Comparison of ENCODE assay signal across 12 cellular contexts in the genomic region with DNA sequence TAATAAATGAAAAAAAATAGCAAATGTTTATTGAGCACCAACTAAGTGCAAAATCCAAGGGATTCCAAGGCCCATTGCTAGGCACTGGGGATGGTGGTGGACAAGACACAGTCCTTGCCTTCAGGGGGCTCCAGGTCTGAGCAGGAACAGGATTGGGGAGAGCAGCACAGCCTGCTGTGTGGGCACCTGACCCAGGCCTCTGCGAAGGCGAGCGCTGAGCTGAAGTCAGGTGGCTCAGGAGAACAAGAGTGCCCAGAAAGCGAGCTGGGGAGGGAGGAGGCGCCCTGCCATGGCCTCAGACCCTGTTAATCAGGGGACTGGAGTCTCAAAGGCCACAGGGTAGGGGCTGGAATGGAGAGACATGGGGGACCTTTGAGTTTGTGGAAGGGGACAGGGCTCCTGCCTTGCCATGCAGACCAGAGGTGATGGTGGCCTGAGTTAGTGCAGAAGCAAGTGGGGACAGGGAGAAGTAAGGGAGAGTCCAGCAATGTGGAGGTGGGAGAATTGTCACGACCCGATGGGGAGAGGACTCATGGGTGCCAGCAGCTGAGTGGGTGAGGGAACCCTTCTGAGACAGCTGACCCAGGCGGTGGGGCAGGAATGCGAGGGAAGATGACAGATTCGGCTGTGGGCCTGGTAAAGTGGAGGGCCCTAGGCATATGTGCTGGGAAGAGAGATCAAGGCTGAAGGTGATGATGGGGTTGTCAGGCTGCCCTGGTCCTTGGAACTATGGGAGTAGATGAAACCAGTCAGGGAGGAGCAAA. TPM values are rescaled to one million over a fixed set of nuclear protein-coding genes. Genes with fewer than 3 reads are reported as not detected.
DNase-seq lines count a peak whose midpoint lies in the region; ATAC-seq and TF ChIP-seq lines count a peak whose summit lies in the region.
"Had no signal": no experiment of that assay in that cellular context is flagged by ENCODE, and none has a peak within 500 bp of the region (broad histone marks: within the 10 kb centered on the region; RNA-seq: fewer than 3 reads in every experiment).

No MANE protein-coding gene starts in this region.

- 94% methylated on average over 10 of the region's 10 CpGs for WGBS in GM23248 (ENCODE audit: low coverage in 1 of 2, low lambda C conversion rate in 2 of 2, missing lambda C conversion rate in 2 of 2), 2 experiments

- intact Hi-C loops in activated T-helper 1 cell treated with anti-CD3 and anti-CD28 coated beads, Interleukin-12 subunit alpha, Interleukin-12 subunit beta, Interleukin-2, Interleukin-4 antibody, amounts not matched to agents 30 ng/mL and 10 ng/mL and 1 ng/mL, durations not matched to agents 14 hours and 24 hours and 36 hours (cut with micrococcal nuclease): no loop called here

- H3K4me1 ChIP-seq in BLaER1 treated with 17β-estradiol and CSF1 and Interleukin-3, amounts not matched to agents 10 nM and 100 nM: peaks cover 89 to 91% (median 90%) of the 10 kb centered on the region in 10 experiments
- H3K4me1 ChIP-seq in DOHH2 (ENCODE audit: control insufficient read depth, low read length): peaks cover 87% of the 10 kb centered on the region
- H3K4me1 ChIP-seq in foreskin keratinocyte: no peaks in the 10 kb centered on the region
- H3K4me1 ChIP-seq in GM23248 (ENCODE audit: insufficient read depth): no peaks in the 10 kb centered on the region

- no peaks in the 10 kb centered on the region for H3K9me3 Mint-ChIP-seq in activated T-helper 1 cell treated with anti-CD3 and anti-CD28 coated beads, Interleukin-12 subunit alpha, Interleukin-12 subunit beta, Interleukin-2, Interleukin-4 antibody, amounts not matched to agents 30 ng/mL and 10 ng/mL and 1 ng/mL, durations not matched to agents 14 hours and 24 hours and 36 hours
- H3K9me3 Mint-ChIP-seq in naive B cell: peaks cover 0 to 4% (median 0%) of the 10 kb centered on the region in 7 donors

- peak overlapping the region; percentile 71 to 98 (median 94) for H3K4me2 ChIP-seq in BLaER1 treated with 17β-estradiol and CSF1 and Interleukin-3, amounts not matched to agents 10 nM and 100 nM
- no peak overlapping the region; the same call in 1 of the 2 replicates for H3K4me2 ChIP-seq in DOHH2 (ENCODE audit: low read length)
- H3K4me2 ChIP-seq in GM23248 (ENCODE audit: unreplicated experiment): no peak overlapping the region

- H2AFZ ChIP-seq in GM23248: no peak overlapping the region

- TF ChIP-seq CTCF in DOHH2 (IDR thresholded peaks at IDR 0.05; ENCODE audit: low read depth, low read length, poor library complexity, severe bottlenecking): no peak
- no peak for TF ChIP-seq CTCF in foreskin keratinocyte (conservative IDR thresholded peaks at IDR 0.05)

- no peak overlapping the region for H3K4me3 Mint-ChIP-seq in activated T-helper 1 cell treated with anti-CD3 and anti-CD28 coated beads, Interleukin-12 subunit alpha, Interleukin-12 subunit beta, Interleukin-2, Interleukin-4 antibody, amounts not matched to agents 30 ng/mL and 10 ng/mL and 1 ng/mL, durations not matched to agents 14 hours and 24 hours and 36 hours
- H3K4me3 Mint-ChIP-seq in naive B cell: peak overlapping the region; percentile 25 to 79 (median 72)

- no peaks in the 10 kb centered on the region for H3K27me3 Mint-ChIP-seq in activated T-helper 1 cell treated with anti-CD3 and anti-CD28 coated beads, Interleukin-12 subunit alpha, Interleukin-12 subunit beta, Interleukin-2, Interleukin-4 antibody, amounts not matched to agents 30 ng/mL and 10 ng/mL and 1 ng/mL, durations not matched to agents 14 hours and 24 hours and 36 hours (ENCODE audit: insufficient read depth)
- no peaks in the 10 kb centered on the region for H3K27me3 Mint-ChIP-seq in naive B cell

- no peaks in the 10 kb centered on the region for H3K9me2 ChIP-seq in DOHH2 (replicated peaks; ENCODE audit: control insufficient read depth, low read length)
- H3K9me2 ChIP-seq in GM23248 (ENCODE audit: insufficient read depth): no peaks in the 10 kb centered on the region

- H3K4me3 ChIP-seq in BLaER1 treated with 17β-estradiol and CSF1 and Interleukin-3, amounts not matched to agents 10 nM and 100 nM: no peak overlapping the region
- no peak overlapping the region for H3K4me3 ChIP-seq in DOHH2 (ENCODE audit: low read length)
- no peak overlapping the region for H3K4me3 ChIP-seq in GM23248

- DNase-seq in activated T-helper 1 cell treated with anti-CD3 and anti-CD28 coated beads, Interleukin-12 subunit alpha, Interleukin-12 subunit beta, Interleukin-2, Interleukin-4 antibody, amounts not matched to agents 30 ng/mL and 10 ng/mL and 1 ng/mL, durations not matched to agents 14 hours and 24 hours and 36 hours (ENCODE audit: low spot score): no peak
- no peak for DNase-seq in naive B cell
- DNase-seq in nucleus accumbens (lab: John Stamatoyannopoulos, UW): no peak
- no peak for DNase-seq in foreskin keratinocyte
- no peak for DNase-seq in GM23248
- no peak for DNase-seq in stimulated activated CD4-positive, alpha-beta T cell treated with anti-CD3 and anti-CD28 coated beads, Interleukin-2, amount 100 ng/mL, for 24 hours
- DNase-seq: GDM1, NCI-H1092 treated with DMSO at 0.1 percent for 48 hours, right cardiac atrium had no signal

- H4K20me1 ChIP-seq in BLaER1 treated with 17β-estradiol and CSF1 and Interleukin-3, amounts not matched to agents 10 nM and 100 nM: peaks cover 0 to 3% (median 0%) of the 10 kb centered on the region in 11 experiments; a peak in 3 of 22 replicates
- no peaks in the 10 kb centered on the region for H4K20me1 ChIP-seq in DOHH2 (ENCODE audit: control insufficient read depth, insufficient read depth, low read depth, low read length)
- H4K20me1 ChIP-seq in GM23248 (ENCODE audit: insufficient read depth): no peaks in the 10 kb centered on the region

- ATAC-seq in naive B cell (ENCODE audit: low read depth in 2 of 2) (no peak), foreskin keratinocyte (no peak)
- ATAC-seq: Panc1, right cardiac atrium had no signal

- H3K27ac ChIP-seq in BLaER1 treated with 17β-estradiol and CSF1 and Interleukin-3, amounts not matched to agents 10 nM and 100 nM: peak overlapping the region; percentile 47 to 99 (median 95); a peak in 21 of 22 replicates
- H3K27ac ChIP-seq in DOHH2 (ENCODE audit: low read depth, low read length) (peak overlapping the region; percentile 94), foreskin keratinocyte (no peak overlapping the region), GM23248 (no peak overlapping the region)

- H3K36me3 Mint-ChIP-seq in activated T-helper 1 cell treated with anti-CD3 and anti-CD28 coated beads, Interleukin-12 subunit alpha, Interleukin-12 subunit beta, Interleukin-2, Interleukin-4 antibody, amounts not matched to agents 30 ng/mL and 10 ng/mL and 1 ng/mL, durations not matched to agents 14 hours and 24 hours and 36 hours (ENCODE audit: low read depth): peaks cover 23% of the 10 kb centered on the region
- H3K36me3 Mint-ChIP-seq in naive B cell: no peaks in the 10 kb centered on the region

- H3F3A ChIP-seq in DOHH2 (ENCODE audit: control insufficient read depth, insufficient read depth): peaks cover 48% of the 10 kb centered on the region
- H3F3A ChIP-seq in GM23248 (ENCODE audit: insufficient read depth): peaks cover 25% of the 10 kb centered on the region

- H3K9ac ChIP-seq in BLaER1 treated with 17β-estradiol and CSF1 and Interleukin-3, amounts not matched to agents 10 nM and 100 nM: peak overlapping the region in 8 of 11 experiments; percentile 43 to 98 (median 94); a peak in 16 of 22 replicates
- H3K9ac ChIP-seq in GM23248: no peak overlapping the region

- H3K27ac Mint-ChIP-seq in activated T-helper 1 cell treated with anti-CD3 and anti-CD28 coated beads, Interleukin-12 subunit alpha, Interleukin-12 subunit beta, Interleukin-2, Interleukin-4 antibody, amounts not matched to agents 30 ng/mL and 10 ng/mL and 1 ng/mL, durations not matched to agents 14 hours and 24 hours and 36 hours: peak overlapping the region; percentile 76
- peak overlapping the region; percentile 2 to 100 (median 96) for H3K27ac Mint-ChIP-seq in naive B cell

- in situ Hi-C loops in GM23248 (cut with MboI): no loop called here

- H3K9me3 ChIP-seq in BLaER1 treated with 17β-estradiol and CSF1 and Interleukin-3, amounts not matched to agents 10 nM and 100 nM (replicated peaks in 1 of 11): no peaks in the 10 kb centered on the region
- H3K9me3 ChIP-seq in DOHH2 (ENCODE audit: control insufficient read depth, insufficient read depth, low read length): no peaks in the 10 kb centered on the region
- no peaks in the 10 kb centered on the region for H3K9me3 ChIP-seq in GM23248 (ENCODE audit: low read depth)

- H3K36me3 ChIP-seq in BLaER1 treated with 17β-estradiol and CSF1 and Interleukin-3, amounts not matched to agents 10 nM and 100 nM: peaks cover 0 to 18% (median 7%) of the 10 kb centered on the region in 11 experiments; a peak in 10 of 22 replicates
- H3K36me3 ChIP-seq in DOHH2 (ENCODE audit: control insufficient read depth, low read length) (peaks cover 49% of the 10 kb centered on the region), GM23248 (ENCODE audit: low read depth) (no peaks in the 10 kb centered on the region; the same call in 1 of the 2 replicates)

- no peaks in the 10 kb centered on the region for H3K27me3 ChIP-seq in BLaER1 treated with 17β-estradiol and CSF1 and Interleukin-3, amounts not matched to agents 10 nM and 100 nM
- H3K27me3 ChIP-seq in DOHH2 (ENCODE audit: control insufficient read depth, low read length): no peaks in the 10 kb centered on the region
- no peaks in the 10 kb centered on the region for H3K27me3 ChIP-seq in foreskin keratinocyte
- H3K27me3 ChIP-seq in GM23248 (replicated peaks; ENCODE audit: insufficient read depth): no peaks in the 10 kb centered on the region

- H3K79me2 ChIP-seq in DOHH2 (ENCODE audit: control insufficient read depth, low read length) (peaks cover 31% of the 10 kb centered on the region), GM23248 (ENCODE audit: insufficient read depth) (peaks cover 7% of the 10 kb centered on the region)

- H3K4me1 Mint-ChIP-seq in activated T-helper 1 cell treated with anti-CD3 and anti-CD28 coated beads, Interleukin-12 subunit alpha, Interleukin-12 subunit beta, Interleukin-2, Interleukin-4 antibody, amounts not matched to agents 30 ng/mL and 10 ng/mL and 1 ng/mL, durations not matched to agents 14 hours and 24 hours and 36 hours (ENCODE audit: low read depth): peaks cover 75% of the 10 kb centered on the region
- peaks cover 52 to 90% (median 70%) of the 10 kb centered on the region in 3 donors for H3K4me1 Mint-ChIP-seq in naive B cell

RNA-seq across cellular contexts. Expression of gene ORAI2, which starts 4.1 kb away (rescaled TPM):
- total RNA-seq in activated T-helper 1 cell treated with anti-CD3 and anti-CD28 coated beads, Interleukin-12 subunit alpha, Interleukin-12 subunit beta, Interleukin-2, Interleukin-4 antibody, amounts not matched to agents 30 ng/mL and 10 ng/mL and 1 ng/mL, durations not matched to agents 14 hours and 24 hours and 36 hours: 55.2 and 59.9 TPM in 2 replicates
- 100 to 1,000 TPM; 236 to 340 (median 260) TPM for polyA plus RNA-seq in naive B cell (ENCODE audit: low read depth in 6 of 6)
- total RNA-seq in foreskin keratinocyte: 5.6 and 7.5 TPM in 2 replicates
- polyA plus RNA-seq in foreskin keratinocyte: 3.1 and 3.8 TPM in 2 replicates
- 42.2 and 47.6 TPM in 2 replicates for total RNA-seq in GM23248 (2014; rRNA removed; shearing (Covaris generic))
- polyA plus RNA-seq in GM23248 (2016; fragmentation: Nextera tagmentation; extraction: Ambion mirVana): 30.3 and 32.6 TPM in 2 replicates

RNA-seq across cellular contexts. Expression of gene PRKRIP1, which starts 33.2 kb away (rescaled TPM):
- 25.7 and 28.3 TPM in 2 replicates for total RNA-seq in activated T-helper 1 cell treated with anti-CD3 and anti-CD28 coated beads, Interleukin-12 subunit alpha, Interleukin-12 subunit beta, Interleukin-2, Interleukin-4 antibody, amounts not matched to agents 30 ng/mL and 10 ng/mL and 1 ng/mL, durations not matched to agents 14 hours and 24 hours and 36 hours
- polyA plus RNA-seq in naive B cell (ENCODE audit: low read depth in 6 of 6): 10 to 100 TPM; 13.1 to 28.6 (median 17.4) TPM
- 14.2 and 14.5 TPM in 2 replicates for total RNA-seq in foreskin keratinocyte
- 18.5 and 18.8 TPM in 2 replicates for polyA plus RNA-seq in foreskin keratinocyte
- total RNA-seq in GM23248 (2014; rRNA removed; shearing (Covaris generic)): 14.8 and 17.3 TPM in 2 replicates
- 19.1 and 20.3 TPM in 2 replicates for polyA plus RNA-seq in GM23248 (2016; fragmentation: Nextera tagmentation; extraction: Ambion mirVana)

RNA-seq across cellular contexts. Expression of gene ALKBH4, which starts 35.3 kb away (rescaled TPM):
- 10.7 and 11.2 TPM in 2 replicates for total RNA-seq in activated T-helper 1 cell treated with anti-CD3 and anti-CD28 coated beads, Interleukin-12 subunit alpha, Interleukin-12 subunit beta, Interleukin-2, Interleukin-4 antibody, amounts not matched to agents 30 ng/mL and 10 ng/mL and 1 ng/mL, durations not matched to agents 14 hours and 24 hours and 36 hours
- polyA plus RNA-seq in naive B cell (ENCODE audit: low read depth in 6 of 6) (10 to 100 TPM; 12.4 to 23.5 (median 19.0) TPM), foreskin keratinocyte (11.8 and 12.2 TPM in 2 replicates), GM23248 (2016; fragmentation: Nextera tagmentation; extraction: Ambion mirVana) (11.8 and 13.9 TPM in 2 replicates)
- total RNA-seq in foreskin keratinocyte: 9.6 and 9.9 TPM in 2 replicates
- total RNA-seq in GM23248 (2014; rRNA removed; shearing (Covaris generic)): 16.3 and 17.8 TPM in 2 replicates

RNA-seq across cellular contexts. Expression of gene LRWD1, which starts 35.5 kb away (rescaled TPM):
- 32.9 and 36.3 TPM in 2 replicates for total RNA-seq in activated T-helper 1 cell treated with anti-CD3 and anti-CD28 coated beads, Interleukin-12 subunit alpha, Interleukin-12 subunit beta, Interleukin-2, Interleukin-4 antibody, amounts not matched to agents 30 ng/mL and 10 ng/mL and 1 ng/mL, durations not matched to agents 14 hours and 24 hours and 36 hours
- polyA plus RNA-seq in naive B cell (ENCODE audit: low read depth in 6 of 6): 10 to 100 TPM in 5 of 6 donors, 1 to 10 TPM in 1; 6.9 to 22.1 (median 17.3) TPM
- 23.3 and 25.0 TPM in 2 replicates for total RNA-seq in foreskin keratinocyte
- 22.1 and 24.7 TPM in 2 replicates for polyA plus RNA-seq in foreskin keratinocyte
- 18.3 and 21.8 TPM in 2 replicates for total RNA-seq in GM23248 (2014; rRNA removed; shearing (Covaris generic))
- 15.3 and 16.2 TPM in 2 replicates for polyA plus RNA-seq in GM23248 (2016; fragmentation: Nextera tagmentation; extraction: Ambion mirVana)

RNA-seq across cellular contexts. Expression of gene POLR2J, which starts 49.4 kb away (rescaled TPM):
- total RNA-seq in activated T-helper 1 cell treated with anti-CD3 and anti-CD28 coated beads, Interleukin-12 subunit alpha, Interleukin-12 subunit beta, Interleukin-2, Interleukin-4 antibody, amounts not matched to agents 30 ng/mL and 10 ng/mL and 1 ng/mL, durations not matched to agents 14 hours and 24 hours and 36 hours: 49.7 and 55.3 TPM in 2 replicates
- polyA plus RNA-seq in naive B cell (ENCODE audit: low read depth in 6 of 6) (100 to 1,000 TPM in 3 of 6 donors, 10 to 100 TPM in 3; 65.4 to 149 (median 107) TPM), foreskin keratinocyte (114 and 126 TPM in 2 replicates), GM23248 (2016; fragmentation: Nextera tagmentation; extraction: Ambion mirVana) (75.4 and 77.7 TPM in 2 replicates)
- total RNA-seq in foreskin keratinocyte: 69.9 and 80.2 TPM in 2 replicates
- 11.3 and 15.5 TPM in 2 replicates for total RNA-seq in GM23248 (2014; rRNA removed; shearing (Covaris generic))

Comparison
In these comparisons a context has a peak if more than half of its experiments do, and no peak if none do; other contexts are left out.
1. H3K27ac ChIP-seq: peak in BLaER1 treated with 17β-estradiol and CSF1 and Interleukin-3, amounts not matched to agents 10 nM and 100 nM (11 of 11) and DOHH2 (single experiment); none in foreskin keratinocyte (single experiment) and GM23248 (single experiment).
2. H3K4me2 ChIP-seq: peak in BLaER1 treated with 17β-estradiol and CSF1 and Interleukin-3, amounts not matched to agents 10 nM and 100 nM (11 of 11); none in DOHH2 (single experiment) and GM23248 (single experiment).